ENCODE assay signal across 12 cellular contexts in genomic region chr5:128462330-128462729, GRCh38.
DNase-seq lines count a peak whose midpoint lies in the region.
"Had no signal": no experiment of that assay in that cellular context is flagged by ENCODE, and none has a peak within 500 bp of the region (broad histone marks: within the 10 kb centered on the region; RNA-seq: fewer than 3 reads in every experiment).

No MANE protein-coding gene starts in this region.

- H3K9ac ChIP-seq in mesenchymal stem cell (ENCODE audit: low read length) (peak overlapping the region; percentile 0), skeletal muscle satellite cell (ENCODE audit: low read depth, low read length) (peak overlapping the region; percentile 21)

- H4K91ac ChIP-seq in mesenchymal stem cell (ENCODE audit: low read length) = no peak overlapping the region

- H2BK5ac ChIP-seq in mesenchymal stem cell (ENCODE audit: low read depth, low read length, poor library complexity, severe bottlenecking) = no peak overlapping the region

- no peak overlapping the region for H3K18ac ChIP-seq in mesenchymal stem cell (ENCODE audit: low read depth in 1 of 2, low read length in 2 of 2)

- H2BK12ac ChIP-seq in mesenchymal stem cell (ENCODE audit: low read length in 2 of 2) = no peak overlapping the region

- H2AK5ac ChIP-seq in mesenchymal stem cell (ENCODE audit: low read length, severe bottlenecking) = no peak overlapping the region

- no peak overlapping the region for H2BK15ac ChIP-seq in mesenchymal stem cell (ENCODE audit: low read depth, poor library complexity, severe bottlenecking)

- H3K27me3 ChIP-seq in mesenchymal stem cell (ENCODE audit: control insufficient read depth in 1 of 2, insufficient read depth in 1 of 2, low read length in 2 of 2) = no peaks in the 10 kb centered on the region
- H3K27me3 ChIP-seq in skeletal muscle satellite cell (ENCODE audit: control insufficient read depth, insufficient read depth, low read length) = no peaks in the 10 kb centered on the region
- H3K27me3 ChIP-seq: BE2C had no signal

- H3K14ac ChIP-seq in mesenchymal stem cell (ENCODE audit: low read length in 2 of 2) = no peak overlapping the region

- H2AFZ ChIP-seq in mesenchymal stem cell (ENCODE audit: low read depth, low read length) = no peak overlapping the region

- H3K9me3 ChIP-seq in mesenchymal stem cell (ENCODE audit: control insufficient read depth, low read length) (no peaks in the 10 kb centered on the region), skeletal muscle satellite cell (replicated peaks; ENCODE audit: low read length) (no peaks in the 10 kb centered on the region)
- H3K9me3 ChIP-seq: BE2C had no signal

- 100% methylated on average over 2 of the region's 2 CpGs for WGBS in mesenchymal stem cell

- peak; percentile 27 for DNase-seq in EH (ENCODE audit: low read depth)
- peak; percentile 61 for DNase-seq in SK-N-DZ (ENCODE audit: low spot score)
- DNase-seq in mesenchymal stem cell = no peak
- DNase-seq in NCI-H1105 treated with DMSO at 0.1 percent for 48 hours (lab: John Stamatoyannopoulos, UW) = no peak
- no peak for DNase-seq in cortex of kidney (lab: John Stamatoyannopoulos, UW)
- DNase-seq in NCI-H446 (lab: John Stamatoyannopoulos, UW) = no peak
- DNase-seq: BE2C; CD4-positive, alpha-beta memory T cell; DMS79; EL had no signal

- H3K4me1 ChIP-seq in mesenchymal stem cell (ENCODE audit: control insufficient read depth, insufficient read depth, low read depth, low read length) = no peaks in the 10 kb centered on the region
- peaks cover 20% of the 10 kb centered on the region for H3K4me1 ChIP-seq in skeletal muscle satellite cell (ENCODE audit: control insufficient read depth, insufficient read depth, low read length)
- H3K4me1 ChIP-seq: BE2C had no signal

- H3K79me1 ChIP-seq in mesenchymal stem cell (replicated peaks; ENCODE audit: low read length, poor library complexity, severe bottlenecking) = no peaks in the 10 kb centered on the region

- H3K4me3 ChIP-seq in mesenchymal stem cell (ENCODE audit: insufficient read depth in 1 of 2, low read depth in 1 of 2, low read length in 2 of 2) (no peak overlapping the region), skeletal muscle satellite cell (ENCODE audit: low read length) (no peak overlapping the region)

- no peak overlapping the region for H2BK120ac ChIP-seq in mesenchymal stem cell (ENCODE audit: low read depth, low read length)

- H3K23ac ChIP-seq in mesenchymal stem cell (ENCODE audit: low read length in 2 of 2) = no peak overlapping the region

- no peak overlapping the region for H3K4ac ChIP-seq in mesenchymal stem cell (ENCODE audit: low read depth in 1 of 2, low read length in 2 of 2)

- no peak overlapping the region for H3K27ac ChIP-seq in mesenchymal stem cell (ENCODE audit: low read length, poor library complexity, severe bottlenecking)
- H3K27ac ChIP-seq: C4-2B had no signal

- H4K8ac ChIP-seq in mesenchymal stem cell (ENCODE audit: low read length) = no peak overlapping the region

- no peak overlapping the region for H3K4me2 ChIP-seq in mesenchymal stem cell (ENCODE audit: low read length, poor library complexity, severe bottlenecking)
- no peak overlapping the region for H3K4me2 ChIP-seq in skeletal muscle satellite cell (ENCODE audit: low read length)

- H3K36me3 ChIP-seq in mesenchymal stem cell (ENCODE audit: control insufficient read depth in 1 of 2, insufficient read depth in 2 of 2, low read depth in 1 of 2, low read length in 2 of 2) (peaks cover 3 to 13% of the 10 kb centered on the region in 2 experiments), skeletal muscle satellite cell (ENCODE audit: insufficient read depth, low read length) (peaks cover 7% of the 10 kb centered on the region)
- H3K36me3 ChIP-seq: BE2C had no signal

Comparison
In these comparisons a context has a peak if more than half of its experiments do, and no peak if none do; other contexts are left out.
1. DNase-seq: peak in EH (single experiment) and SK-N-DZ (single experiment); none in mesenchymal stem cell (single experiment), NCI-H1105 treated with DMSO at 0.1 percent for 48 hours (single experiment), cortex of kidney (single experiment) and NCI-H446 (0 of 2).